ENCODE assay signal across 9 cellular contexts in the genomic region with DNA sequence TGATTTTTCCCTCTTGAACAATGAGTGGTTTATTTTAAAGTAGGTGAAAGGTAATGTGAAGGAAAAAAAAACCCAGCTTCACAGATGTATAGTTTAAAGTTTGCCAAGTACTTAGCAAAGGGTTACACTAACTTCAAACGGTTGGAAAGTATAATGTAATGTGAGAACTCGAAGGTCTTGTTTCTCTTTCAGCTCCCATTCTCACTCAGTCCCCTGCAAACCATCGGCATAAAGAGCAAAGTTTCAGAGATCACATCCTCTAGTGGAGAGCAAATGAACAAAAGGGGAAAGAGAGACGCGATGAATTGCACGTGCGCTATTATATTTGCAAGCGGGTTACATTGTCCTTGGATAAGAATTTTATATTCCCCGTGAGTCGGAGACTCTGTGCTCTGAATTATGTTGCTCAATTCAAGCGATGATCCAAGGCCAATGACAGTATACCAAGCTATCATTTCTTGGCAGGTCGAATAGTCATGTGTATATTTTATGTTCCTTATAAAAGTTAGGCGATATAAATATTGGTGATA.
DNase-seq lines count a peak whose midpoint lies in the region; ATAC-seq, FAIRE-seq and TF ChIP-seq lines count a peak whose summit lies in the region.
"Had no signal": no experiment of that assay in that cellular context is flagged by ENCODE, and none has a peak within 500 bp of the region (broad histone marks: within the 10 kb centered on the region; RNA-seq: fewer than 3 reads in every experiment).

No MANE protein-coding gene starts in this region.

- H3K9me3 ChIP-seq in HUES6 (ENCODE audit: control insufficient read depth, insufficient read depth, low read depth, low read length) (no peaks in the 10 kb centered on the region), neuron (ENCODE audit: low read length) (peaks cover under 1% of the 10 kb centered on the region)
- H3K9me3 ChIP-seq: neutrophil had no signal

- no peaks in the 10 kb centered on the region for H3K36me3 ChIP-seq in HUES6 (ENCODE audit: control insufficient read depth, insufficient read depth, low read length)
- H3K36me3 ChIP-seq in neuron (ENCODE audit: insufficient read depth, low read length): no peaks in the 10 kb centered on the region
- H3K36me3 ChIP-seq: neutrophil had no signal

- no peak for FAIRE-seq in RCC 7860 (lab: Jason Lieb, UNC)

- H3K27ac ChIP-seq in HUES6 (ENCODE audit: low read depth, low read length): no peak overlapping the region
- H3K27ac ChIP-seq: neutrophil had no signal

- peak; percentile 98 for ATAC-seq in GM21529 (IDR thresholded peaks at IDR 0.05; ENCODE audit: unreplicated experiment)

- H3K4me1 ChIP-seq in HUES6 (ENCODE audit: control insufficient read depth, insufficient read depth, low read length) (peaks cover 20% of the 10 kb centered on the region), neuron (ENCODE audit: insufficient read depth, low read length) (peaks cover 15% of the 10 kb centered on the region)

- H3K27me3 ChIP-seq in HUES6 (ENCODE audit: control insufficient read depth, insufficient read depth, low read length) (no peaks in the 10 kb centered on the region), neuron (ENCODE audit: insufficient read depth, low read length) (no peaks in the 10 kb centered on the region)

- TF ChIP-seq CTCF in GM10248 (IDR thresholded peaks at IDR 0.05; ENCODE audit: control extremely low read depth, extremely low read depth, low read depth, missing control alignments): peak; percentile 0
- peak; percentile 57 for TF ChIP-seq CTCF in choroid plexus epithelial cell (conservative IDR thresholded peaks at IDR 0.05; ENCODE audit: low read depth, low read length)

- POLR2A ChIA-PET in GM10248 (lab: Yijun Ruan, JAX): no interaction called here

- DNase-seq in GM10248 (ENCODE audit: extremely low spot score) (peak; percentile 60), choroid plexus epithelial cell (ENCODE audit: low read depth) (peak; percentile 86), GDM1 (lab: John Stamatoyannopoulos, UW) (no peak), SW 1271 (lab: John Stamatoyannopoulos, UW) (no peak), RCC 7860 (ENCODE audit: low spot score) (no peak)

- peak overlapping the region; percentile 14; the same call in 1 of the 2 replicates for H3K4me3 ChIP-seq in HUES6 (ENCODE audit: low read depth, low read length)
- H3K4me3 ChIP-seq in choroid plexus epithelial cell (ENCODE audit: low read depth, low read length): peak overlapping the region; percentile 40
- peak overlapping the region; percentile 1 for H3K4me3 ChIP-seq in neuron (ENCODE audit: low read length)

- CTCF ChIA-PET in GM10248 (lab: Yijun Ruan, JAX): interaction anchor here (0.9 to 3.9 kb wide), 11 partner anchors 9 to 387 kb away, joined by 3 to 25 read pairs (median 6); no protein-coding TSS in a partner anchor

- H2AFZ ChIP-seq in neuron (ENCODE audit: low read depth, low read length): peak overlapping the region; percentile 80

- no peak overlapping the region for H3K9ac ChIP-seq in HUES6 (ENCODE audit: low read length)

Comparison
In these comparisons a context has a peak if more than half of its experiments do, and no peak if none do; other contexts are left out.
1. DNase-seq: peak in GM10248 (single experiment) and choroid plexus epithelial cell (single experiment); none in GDM1 (single experiment), SW 1271 (0 of 2) and RCC 7860 (single experiment).
2. Peak in every context shown above with its lines, with median percentiles within 50 percentile points of each other: H3K4me3 ChIP-seq.